Comparison of ENCODE assay signal across 21 cellular contexts in the genomic region with DNA sequence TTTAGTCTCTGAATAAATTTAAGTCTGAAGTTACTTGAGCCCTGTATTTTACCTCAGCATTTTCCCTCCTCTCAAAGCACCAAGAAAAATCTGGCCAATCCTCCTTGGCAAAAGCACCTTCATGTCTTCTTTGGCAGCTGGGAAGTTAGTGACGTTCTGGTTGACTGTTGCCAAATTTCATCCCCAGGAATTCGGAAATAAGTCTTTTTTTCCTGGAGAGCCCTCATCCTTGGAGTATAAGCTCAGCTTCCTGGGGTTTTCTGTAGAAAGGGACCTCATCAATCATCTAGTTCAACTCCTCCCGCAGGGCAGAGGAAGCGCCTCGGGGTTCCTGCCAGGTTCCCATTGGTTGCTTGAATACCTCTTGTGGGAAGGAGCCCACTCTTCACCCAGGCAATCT.
DNase-seq lines count a peak whose midpoint lies in the region; ATAC-seq and TF ChIP-seq lines count a peak whose summit lies in the region.
"Had no signal": no experiment of that assay in that cellular context is flagged by ENCODE, and none has a peak within 500 bp of the region (broad histone marks: within the 10 kb centered on the region; RNA-seq: fewer than 3 reads in every experiment).

No MANE protein-coding gene starts in this region.

- no peaks in the 10 kb centered on the region for H3K79me2 ChIP-seq in GM23338 (replicated peaks; ENCODE audit: insufficient read depth)

- intact Hi-C loops in tibial artery (cut with DNase I; ENCODE audit: low total_unique reads), result no loop called here

- H3K36me3 ChIP-seq in GM23338 (ENCODE audit: insufficient read depth) (no peaks in the 10 kb centered on the region), tibial artery (no peaks in the 10 kb centered on the region)
- H3K36me3 ChIP-seq: BLaER1, right lobe of liver had no signal

- H3K27me3 ChIP-seq in GM23338 (ENCODE audit: insufficient read depth), result no peaks in the 10 kb centered on the region
- no peaks in the 10 kb centered on the region for H3K27me3 ChIP-seq in tibial artery
- H3K27me3 ChIP-seq: BLaER1, right lobe of liver had no signal

- ATAC-seq in GM23338 (no peak), HG03095 (IDR thresholded peaks at IDR 0.05; ENCODE audit: unreplicated experiment) (no peak)
- ATAC-seq: activated naive CD4-positive, alpha-beta T cell treated with anti-CD3 and anti-CD28 coated beads, Interleukin-2, amount 50 U/mL, for 72 hours; Right ventricle myocardium inferior; T-cell had no signal

- no peaks in the 10 kb centered on the region for H4K20me1 ChIP-seq in GM23338 (replicated peaks; ENCODE audit: insufficient read depth)
- H4K20me1 ChIP-seq: BLaER1 had no signal

- H3K9me3 ChIP-seq in tibial artery, result no peaks in the 10 kb centered on the region
- H3K9me3 ChIP-seq: BLaER1, right lobe of liver had no signal

- H3K9me2 ChIP-seq in GM23338 (ENCODE audit: insufficient read depth), result no peaks in the 10 kb centered on the region; the same call in none of the 2 replicates

- H3K4me1 Mint-ChIP-seq in GM23338, result peaks cover 43% of the 10 kb centered on the region
- H3K4me1 Mint-ChIP-seq: T-cell had no signal

- peaks cover 8% of the 10 kb centered on the region for H3K27me3 Mint-ChIP-seq in GM23338 (ENCODE audit: insufficient read depth, low read depth, poor library complexity)
- H3K27me3 Mint-ChIP-seq: activated CD4-positive, alpha-beta memory T cell treated with anti-CD3 and anti-CD28 coated beads for 36 hours had no signal

- H3K4me3 ChIP-seq in GM23338 (no peak overlapping the region), fibroblast of the aortic adventitia (ENCODE audit: low read depth, low read length) (no peak overlapping the region), tibial artery (peak overlapping the region in 1 of 2 donors; percentile 0)
- H3K4me3 ChIP-seq: BLaER1, right lobe of liver had no signal

- no peaks in the 10 kb centered on the region for H3K36me3 Mint-ChIP-seq in GM23338 (ENCODE audit: low read depth)
- H3K36me3 Mint-ChIP-seq: activated CD4-positive, alpha-beta memory T cell treated with anti-CD3 and anti-CD28 coated beads for 36 hours; activated naive CD4-positive, alpha-beta T cell treated with anti-CD3 and anti-CD28 coated beads, Interleukin-2, amount 50 U/mL, for 72 hours; T-cell had no signal

- no peak overlapping the region for H3K27ac Mint-ChIP-seq in GM23338
- H3K27ac Mint-ChIP-seq: activated CD4-positive, alpha-beta memory T cell treated with anti-CD3 and anti-CD28 coated beads for 36 hours; activated naive CD4-positive, alpha-beta T cell treated with anti-CD3 and anti-CD28 coated beads, Interleukin-2, amount 50 U/mL, for 72 hours; activated T-cell treated with anti-CD3 and anti-CD28 coated beads, Interleukin-2, amount 50 U/mL, for 24 hours; T-cell had no signal

- no peak for DNase-seq in GM23338 (ENCODE audit: low spot score)
- peak; percentile 87 for DNase-seq in fibroblast of the aortic adventitia (ENCODE audit: low read depth)
- DNase-seq in tibial artery, result no peak
- no peak for DNase-seq in AML-193 (lab: John Stamatoyannopoulos, UW)
- DNase-seq in NCI-H2029 treated with DMSO at 0.1 percent for 48 hours (lab: John Stamatoyannopoulos, UW), result no peak
- DNase-seq: activated CD4-positive, alpha-beta memory T cell treated with anti-CD3 and anti-CD28 coated beads for 36 hours; activated T-cell treated with anti-CD3 and anti-CD28 coated beads, Interleukin-2, amount 50 U/mL, for 24 hours; effector CD8-positive, alpha-beta T cell; H7; Karpas-422; kidney glomerular epithelial cell; NCI-H1436; NCI-H345; right lobe of liver; stimulated activated CD4-positive, alpha-beta T cell treated with anti-CD3 and anti-CD28 coated beads, Interleukin-1b, Interleukin-23, amount 100 ng/mL, for 48 hours; T-cell had no signal

- no peak overlapping the region for H2AFZ ChIP-seq in GM23338

- H3K27ac ChIP-seq in GM23338 (ENCODE audit: low read depth) (0 out of 2 replicates have a peak overlapping the region, but pooled peaks have one; percentile 21), angular gyrus (ENCODE audit: low read depth, low read length) (peak overlapping the region; percentile 10), tibial artery (peak overlapping the region; percentile 69 to 74)
- H3K27ac ChIP-seq: BLaER1, right lobe of liver had no signal

- no peak overlapping the region for H3K4me3 Mint-ChIP-seq in GM23338
- H3K4me3 Mint-ChIP-seq: activated CD4-positive, alpha-beta memory T cell treated with anti-CD3 and anti-CD28 coated beads for 36 hours; activated T-cell treated with anti-CD3 and anti-CD28 coated beads, Interleukin-2, amount 50 U/mL, for 24 hours; T-cell had no signal

- TF ChIP-seq CTCF in GM23338 (conservative IDR thresholded peaks at IDR 0.05; ENCODE audit: low read depth in 2 of 2), result no peak
- TF ChIP-seq CTCF in fibroblast of the aortic adventitia (IDR thresholded peaks at IDR 0.05; ENCODE audit: insufficient read depth, low read length), result no peak
- TF ChIP-seq CTCF in tibial artery (IDR thresholded peaks at IDR 0.05), result no peak

- H3F3A ChIP-seq in GM23338 (replicated peaks; ENCODE audit: low read depth), result no peaks in the 10 kb centered on the region

- H3K4me2 ChIP-seq in GM23338, result no peak overlapping the region
- H3K4me2 ChIP-seq: BLaER1 had no signal

- no peaks in the 10 kb centered on the region for H3K9me3 Mint-ChIP-seq in GM23338
- H3K9me3 Mint-ChIP-seq: activated CD4-positive, alpha-beta memory T cell treated with anti-CD3 and anti-CD28 coated beads for 36 hours; activated naive CD4-positive, alpha-beta T cell treated with anti-CD3 and anti-CD28 coated beads, Interleukin-2, amount 50 U/mL, for 72 hours; activated T-cell treated with anti-CD3 and anti-CD28 coated beads, Interleukin-2, amount 50 U/mL, for 24 hours; T-cell had no signal

- H3K4me1 ChIP-seq in GM23338 (ENCODE audit: insufficient read depth) (peaks cover 24% of the 10 kb centered on the region), tibial artery (peaks cover 0 to 61% (median 23%) of the 10 kb centered on the region in 4 donors)
- H3K4me1 ChIP-seq: BLaER1, right lobe of liver had no signal

TF ChIP-seq in GM23338, 12 proteins besides CTCF, POLR2A, EP300 and RAD21 (continues in another document):
- TF ChIP-seq ZNF114 (CRISPR knock-in tag; IDR thresholded peaks at IDR 0.05), result no peak
- TF ChIP-seq CREB1 (CRISPR knock-in tag; IDR thresholded peaks at IDR 0.05; ENCODE audit: low read depth), result no peak
- TF ChIP-seq, protein P1, sequence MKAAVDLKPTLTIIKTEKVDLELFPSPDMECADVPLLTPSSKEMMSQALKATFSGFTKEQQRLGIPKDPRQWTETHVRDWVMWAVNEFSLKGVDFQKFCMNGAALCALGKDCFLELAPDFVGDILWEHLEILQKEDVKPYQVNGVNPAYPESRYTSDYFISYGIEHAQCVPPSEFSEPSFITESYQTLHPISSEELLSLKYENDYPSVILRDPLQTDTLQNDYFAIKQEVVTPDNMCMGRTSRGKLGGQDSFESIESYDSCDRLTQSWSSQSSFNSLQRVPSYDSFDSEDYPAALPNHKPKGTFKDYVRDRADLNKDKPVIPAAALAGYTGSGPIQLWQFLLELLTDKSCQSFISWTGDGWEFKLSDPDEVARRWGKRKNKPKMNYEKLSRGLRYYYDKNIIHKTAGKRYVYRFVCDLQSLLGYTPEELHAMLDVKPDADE (IDR thresholded peaks at IDR 0.05), result no peak

Comparison
In these comparisons a context has a peak if more than half of its experiments do, and no peak if none do; other contexts are left out.
1. H3K27ac ChIP-seq: peak in every context shown above with its lines; median percentile 72 in tibial artery; 21 in GM23338; 10 in angular gyrus.